29 cellular contexts compared by ENCODE assay signal in the genomic region with DNA sequence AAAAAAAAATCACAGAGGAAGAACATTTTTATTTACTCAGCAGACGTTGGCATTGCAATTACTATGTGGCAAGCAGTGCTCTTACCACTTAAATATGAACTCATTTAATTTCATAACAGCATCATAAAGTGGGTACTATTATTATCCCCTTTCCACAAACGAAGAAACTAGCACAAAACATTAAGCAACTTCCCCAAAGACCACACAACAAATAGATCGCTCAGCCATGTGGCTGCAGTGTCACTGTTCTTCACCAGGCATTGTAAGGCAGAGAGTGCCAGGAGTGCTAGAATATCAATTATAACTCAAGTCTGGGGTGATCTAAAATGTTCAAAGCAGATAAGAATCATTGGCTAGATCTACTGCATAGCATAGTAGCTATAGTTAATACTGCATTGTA.
"Had no signal": no experiment of that assay in that cellular context is flagged by ENCODE, and none has a peak within 500 bp of the region (broad histone marks: within the 10 kb centered on the region; RNA-seq: fewer than 3 reads in every experiment).

No MANE protein-coding gene starts in this region.

- H3K36me3 Mint-ChIP-seq: activated CD4-positive, alpha-beta memory T cell treated with anti-CD3 and anti-CD28 coated beads for 36 hours; T-cell had no signal

- H3K27ac Mint-ChIP-seq: activated CD4-positive, alpha-beta memory T cell treated with anti-CD3 and anti-CD28 coated beads for 36 hours; activated CD4-positive, alpha-beta T cell treated with anti-CD3 and anti-CD28 coated beads, Interleukin-2, amount 10 ng/mL, durations not matched to agents 7 days and 5 days; activated naive CD4-positive, alpha-beta T cell treated with anti-CD3 and anti-CD28 coated beads, Interleukin-2, amount 50 U/mL, for 72 hours; activated naive CD8-positive, alpha-beta T cell treated with anti-CD3 and anti-CD28 coated beads, Interleukin-2, amount 50 U/mL, for 24 hours; T-cell had no signal

- H3K27ac ChIP-seq: ascending aorta, body of pancreas, SJSA1 had no signal

- H3K36me3 ChIP-seq: ascending aorta, SJSA1 had no signal

- H3K4me3 Mint-ChIP-seq: activated CD4-positive, alpha-beta memory T cell treated with anti-CD3 and anti-CD28 coated beads for 36 hours; activated CD4-positive, alpha-beta T cell treated with anti-CD3 and anti-CD28 coated beads, Interleukin-2, amount 10 ng/mL, durations not matched to agents 7 days and 5 days; activated naive CD8-positive, alpha-beta T cell treated with anti-CD3 and anti-CD28 coated beads, Interleukin-2, amount 50 U/mL, for 24 hours; activated T-cell treated with anti-CD3 and anti-CD28 coated beads, Interleukin-2, amount 50 U/mL, for 4 hours; T-cell had no signal

- H3K9me3 ChIP-seq: ascending aorta, body of pancreas, SJSA1 had no signal

- DNase-seq: activated CD4-positive, alpha-beta memory T cell treated with anti-CD3 and anti-CD28 coated beads for 36 hours; activated CD4-positive, alpha-beta T cell treated with anti-CD3 and anti-CD28 coated beads, Interleukin-2, amount 10 ng/mL, durations not matched to agents 7 days and 5 days; activated CD4-positive, CD25-positive, alpha-beta regulatory T cell; activated CD8-positive, alpha-beta memory T cell treated with anti-CD3 and anti-CD28 coated beads for 24 hours; activated effector memory CD4-positive, alpha-beta T cell treated with anti-CD3 and anti-CD28 coated beads, Interleukin-2, amount 50 U/mL, for 16 hours; activated naive CD4-positive, alpha-beta T cell treated with Interleukin-2 at 50 U/mL for 16 hours; activated naive CD8-positive, alpha-beta T cell treated with anti-CD3 and anti-CD28 coated beads, Interleukin-2, amount 50 U/mL, for 24 hours; activated T-cell treated with anti-CD3 and anti-CD28 coated beads, Interleukin-2, amount 50 U/mL, for 4 hours; amniotic stem cell; body of pancreas; central memory CD4-positive, alpha-beta T cell; Karpas-422; NCI-H1105 treated with DMSO at 0.1 percent for 48 hours; NCI-H1930; NCI-H2171; NCI-H226; NCI-H774; NK-92 treated with Interleukin-12 subunit alpha and Interleukin-12 subunit beta, amount 100 ng/mL, for 24 hours; OCI-M1; RPMI8226; T-cell; T-helper 2 cell; T1000 had no signal

- ATAC-seq: activated naive CD4-positive, alpha-beta T cell treated with anti-CD3 and anti-CD28 coated beads, Interleukin-2, amount 50 U/mL, for 72 hours; activated naive CD8-positive, alpha-beta T cell treated with anti-CD3 and anti-CD28 coated beads, Interleukin-2, amount 50 U/mL, for 24 hours; activated T-cell treated with anti-CD3 and anti-CD28 coated beads, Interleukin-2, amount 50 U/mL, for 4 hours; body of pancreas; K562; Panc1; Right ventricle myocardium inferior; T-cell had no signal

- H3K4me1 ChIP-seq: body of pancreas had no signal

- H3K27me3 ChIP-seq: ascending aorta, body of pancreas, SJSA1 had no signal

- H3K9me3 Mint-ChIP-seq: activated CD4-positive, alpha-beta memory T cell treated with anti-CD3 and anti-CD28 coated beads for 36 hours; activated CD4-positive, alpha-beta T cell treated with anti-CD3 and anti-CD28 coated beads, Interleukin-2, amount 10 ng/mL, durations not matched to agents 7 days and 5 days; activated naive CD8-positive, alpha-beta T cell treated with anti-CD3 and anti-CD28 coated beads, Interleukin-2, amount 50 U/mL, for 24 hours had no signal

- H3K4me3 ChIP-seq: ascending aorta, body of pancreas, K562, SJSA1 had no signal

- H3K27me3 Mint-ChIP-seq: activated CD4-positive, alpha-beta memory T cell treated with anti-CD3 and anti-CD28 coated beads for 36 hours; activated CD4-positive, alpha-beta T cell treated with anti-CD3 and anti-CD28 coated beads, Interleukin-2, amount 10 ng/mL, durations not matched to agents 7 days and 5 days; activated naive CD8-positive, alpha-beta T cell treated with anti-CD3 and anti-CD28 coated beads, Interleukin-2, amount 50 U/mL, for 24 hours; T-cell had no signal
